Comparison of ENCODE assay signal across 8 cellular contexts in the genomic region with DNA sequence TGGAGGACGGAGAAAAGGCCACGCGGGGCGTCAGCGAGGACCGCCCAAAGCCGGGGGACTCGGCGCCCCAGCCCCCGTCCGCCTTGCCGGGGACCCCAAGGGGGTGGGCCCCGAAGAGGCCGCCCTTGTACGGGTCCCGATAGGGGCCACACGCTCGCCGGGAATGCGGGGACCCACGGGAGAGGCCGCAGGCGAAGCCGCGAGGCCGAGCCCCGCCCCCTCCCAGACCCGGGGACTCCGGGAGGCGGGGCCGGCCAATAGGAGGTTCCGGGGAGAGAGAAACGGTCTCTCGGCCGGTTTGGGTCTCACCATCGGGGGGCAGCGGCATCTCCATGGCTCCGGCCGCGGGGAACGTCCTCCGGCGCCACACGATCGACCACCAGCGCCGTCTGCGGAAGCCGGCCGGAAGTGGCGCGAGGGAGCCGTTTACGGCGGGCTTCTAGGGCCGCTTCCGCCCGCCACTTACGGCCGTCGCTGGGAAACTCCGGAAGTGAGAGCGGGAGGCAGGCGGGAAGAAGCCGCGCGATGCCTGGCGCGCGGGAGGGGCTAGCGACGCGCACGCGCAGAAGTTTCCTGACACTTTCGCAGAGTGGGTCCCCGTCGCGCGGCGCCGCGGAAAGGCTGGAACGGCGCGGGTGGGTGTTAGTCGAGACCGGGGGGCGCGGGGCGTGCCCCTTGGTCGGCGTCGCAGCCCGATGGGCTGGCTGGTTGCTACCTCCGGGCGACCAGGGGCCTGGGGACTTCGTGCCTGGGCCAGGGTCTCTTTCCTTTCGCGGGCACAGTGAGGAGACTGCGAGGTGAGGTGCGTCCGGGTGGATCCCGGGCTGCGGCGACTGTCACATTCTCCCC. TPM values are rescaled to one million over a fixed set of nuclear protein-coding genes. Genes with fewer than 3 reads are reported as not detected.
DNase-seq lines count a peak whose midpoint lies in the region; ATAC-seq and TF ChIP-seq lines count a peak whose summit lies in the region.

A gene with protein sequence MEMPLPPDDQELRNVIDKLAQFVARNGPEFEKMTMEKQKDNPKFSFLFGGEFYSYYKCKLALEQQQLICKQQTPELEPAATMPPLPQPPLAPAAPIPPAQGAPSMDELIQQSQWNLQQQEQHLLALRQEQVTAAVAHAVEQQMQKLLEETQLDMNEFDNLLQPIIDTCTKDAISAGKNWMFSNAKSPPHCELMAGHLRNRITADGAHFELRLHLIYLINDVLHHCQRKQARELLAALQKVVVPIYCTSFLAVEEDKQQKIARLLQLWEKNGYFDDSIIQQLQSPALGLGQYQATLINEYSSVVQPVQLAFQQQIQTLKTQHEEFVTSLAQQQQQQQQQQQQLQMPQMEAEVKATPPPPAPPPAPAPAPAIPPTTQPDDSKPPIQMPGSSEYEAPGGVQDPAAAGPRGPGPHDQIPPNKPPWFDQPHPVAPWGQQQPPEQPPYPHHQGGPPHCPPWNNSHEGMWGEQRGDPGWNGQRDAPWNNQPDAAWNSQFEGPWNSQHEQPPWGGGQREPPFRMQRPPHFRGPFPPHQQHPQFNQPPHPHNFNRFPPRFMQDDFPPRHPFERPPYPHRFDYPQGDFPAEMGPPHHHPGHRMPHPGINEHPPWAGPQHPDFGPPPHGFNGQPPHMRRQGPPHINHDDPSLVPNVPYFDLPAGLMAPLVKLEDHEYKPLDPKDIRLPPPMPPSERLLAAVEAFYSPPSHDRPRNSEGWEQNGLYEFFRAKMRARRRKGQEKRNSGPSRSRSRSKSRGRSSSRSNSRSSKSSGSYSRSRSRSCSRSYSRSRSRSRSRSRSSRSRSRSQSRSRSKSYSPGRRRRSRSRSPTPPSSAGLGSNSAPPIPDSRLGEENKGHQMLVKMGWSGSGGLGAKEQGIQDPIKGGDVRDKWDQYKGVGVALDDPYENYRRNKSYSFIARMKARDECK (minus strand): TSS at position 393 of the 849 bp plus-strand sequence. CDS start 59 bp downstream, at position 334.

- DNase-seq in GM10248 (ENCODE audit: extremely low spot score) (peak; percentile 97), NCI-H1105 (lab: John Stamatoyannopoulos, UW) (peak; percentile 94), SKM-1 (lab: John Stamatoyannopoulos, UW; ENCODE audit: unreplicated experiment) (peak; percentile 91), glomerular visceral epithelial cell (ENCODE audit: extremely low spot score) (peak; percentile 95), omental fat pad (ENCODE audit: low spot score) (peak; percentile 77), testis (peak; percentile 95)
- DNase-seq in activated naive CD4-positive, alpha-beta T cell treated with anti-CD3 and anti-CD28 coated beads, Interleukin-2, amount 50 U/mL, for 72 hours (ENCODE audit: low spot score in 2 of 2) = peak; percentile 90 to 94

- H3K27ac ChIP-seq in testis = peak within 1 kb of the TSS; percentile 71 to 79

- peak within 1 kb of the TSS; percentile 95 to 97 for H3K27ac Mint-ChIP-seq in activated naive CD4-positive, alpha-beta T cell treated with anti-CD3 and anti-CD28 coated beads, Interleukin-2, amount 50 U/mL, for 72 hours

- H3K36me3 ChIP-seq in testis (ENCODE audit: low read depth, missing control alignments) = no peaks in the 10 kb centered on the region

- peaks cover 43 to 44% of the 10 kb centered on the region in 2 donors for H3K36me3 Mint-ChIP-seq in activated naive CD4-positive, alpha-beta T cell treated with anti-CD3 and anti-CD28 coated beads, Interleukin-2, amount 50 U/mL, for 72 hours

- CTCF ChIA-PET in GM10248 (lab: Yijun Ruan, JAX) = interaction anchor here (1.0 to 1.9 kb wide), 2 partner anchors 15 to 16 kb away, joined by 3 to 4 read pairs; no protein-coding TSS in a partner anchor

- H3K27me3 ChIP-seq in testis = no peaks in the 10 kb centered on the region

- POLR2A ChIA-PET in GM10248 (lab: Yijun Ruan, JAX) = interaction anchor here (0.6 kb wide), 1 partner anchor 25 kb away, joined by 3 read pairs; no protein-coding TSS in a partner anchor

- ATAC-seq in HG02623 (IDR thresholded peaks at IDR 0.05; ENCODE audit: unreplicated experiment) (peak; percentile 76), omental fat pad (ENCODE audit: low FRiP score) (peak; percentile 97)
- peak; percentile 85 to 86 for ATAC-seq in activated naive CD4-positive, alpha-beta T cell treated with anti-CD3 and anti-CD28 coated beads, Interleukin-2, amount 50 U/mL, for 72 hours

- intact Hi-C loops in testis (cut with DNase I; ENCODE audit: low total_unique reads) = no loop called here

- H3K4me1 ChIP-seq in testis = peaks cover 20% of the 10 kb centered on the region

- H3K4me3 ChIP-seq in testis = peak within 1 kb of the TSS; percentile 70 to 87

- WGBS in testis, 2 donors = 1 to 2% methylated on average over 11 to 100 of the region's 106 CpGs

- TF ChIP-seq CTCF in GM10248 (IDR thresholded peaks at IDR 0.05; ENCODE audit: control extremely low read depth, extremely low read depth, low read depth, missing control alignments) (no peak), omental fat pad (IDR thresholded peaks at IDR 0.05) (no peak), testis (IDR thresholded peaks at IDR 0.05) (no peak)

- H3K9me3 ChIP-seq in testis = no peaks in the 10 kb centered on the region

- H3K9me3 Mint-ChIP-seq in activated naive CD4-positive, alpha-beta T cell treated with anti-CD3 and anti-CD28 coated beads, Interleukin-2, amount 50 U/mL, for 72 hours = no peaks in the 10 kb centered on the region

- TF ChIP-seq POLR2A in testis (IDR thresholded peaks at IDR 0.05) = no peak

RNA-seq across cellular contexts. Expression of the gene that starts here (rescaled TPM):
- total RNA-seq in activated naive CD4-positive, alpha-beta T cell treated with anti-CD3 and anti-CD28 coated beads, Interleukin-2, amount 50 U/mL, for 72 hours = 100 to 1,000 TPM in 1 of 2 donors, 10 to 100 TPM in 1; 54.9 to 117 TPM
- total RNA-seq in omental fat pad = 10 to 100 TPM in 2 of 4 donors, 1 to 10 TPM in 2; 5.9 to 25.1 (median 10.8) TPM
- 10 to 100 TPM; 46.5 to 51.3 TPM for total RNA-seq in testis
- polyA plus RNA-seq in testis (ENCODE audit: insufficient read depth, low read depth, low replicate concordance) = 49.3 TPM

Comparison
In these comparisons a context has a peak if more than half of its experiments do, and no peak if none do; other contexts are left out.
1. Peak in every context shown above with its lines: DNase-seq, ATAC-seq, H3K4me3 ChIP-seq and H3K27ac ChIP-seq.